15 cellular contexts compared by ENCODE assay signal in the genomic region with DNA sequence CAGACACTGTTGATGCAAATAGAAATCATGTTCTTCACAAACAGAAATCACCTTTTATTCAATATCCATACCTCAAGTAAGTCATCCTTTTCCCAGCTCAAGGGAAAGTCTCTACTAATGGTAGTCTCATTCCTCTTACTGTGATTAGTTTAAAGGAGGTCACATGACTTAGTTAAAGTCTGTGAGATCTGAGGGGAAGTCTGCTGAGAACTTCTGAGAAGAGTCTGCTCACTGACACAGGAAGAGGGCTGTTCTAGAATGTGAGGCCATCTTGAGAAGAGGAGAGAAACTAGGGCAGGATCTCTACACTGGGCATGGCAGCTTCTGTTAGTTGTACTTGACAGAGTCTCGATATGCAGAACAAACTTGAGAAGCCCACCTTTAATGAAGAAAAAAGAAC.
"Had no signal": no experiment of that assay in that cellular context is flagged by ENCODE, and none has a peak within 500 bp of the region (broad histone marks: within the 10 kb centered on the region; RNA-seq: fewer than 3 reads in every experiment).

No MANE protein-coding gene starts in this region.

- H3K4me1 ChIP-seq: ascending aorta, breast epithelium had no signal

- H3K27me3 Mint-ChIP-seq: natural killer cell treated with Interleukin-12 subunit alpha and Interleukin-12 subunit beta and Interleukin-15 and Interleukin-18, amount 100 ng/mL, for 72 hours had no signal

- H3K4me3 ChIP-seq: ascending aorta, breast epithelium had no signal

- H3K4me3 Mint-ChIP-seq: natural killer cell treated with Interleukin-12 subunit alpha and Interleukin-12 subunit beta and Interleukin-15 and Interleukin-18, amount 100 ng/mL, for 72 hours; T-helper 1 cell treated with Interleukin-12 subunit alpha and Interleukin-12 subunit beta and Interleukin-4 antibody, amounts not matched to agents 30 μg/mL and 1 μg/mL, for 36 hours had no signal

- DNase-seq: activated CD4-positive, alpha-beta T cell treated with anti-CD3 and anti-CD28 coated beads for 48 hours; cerebellar nuclear complex; effector CD8-positive, alpha-beta T cell; foreskin fibroblast; hippocampal formation; kidney glomerular epithelial cell; left ventricle myocardium superior; mesenchymal stem cell; retina; stimulated activated naive CD4-positive, alpha-beta T cell; trophoblast cell had no signal

- ATAC-seq: left ventricle myocardium superior; natural killer cell treated with Interleukin-12 subunit alpha and Interleukin-12 subunit beta and Interleukin-15 and Interleukin-18, amount 100 ng/mL, for 72 hours had no signal

- H3K36me3 ChIP-seq: ascending aorta, breast epithelium had no signal

- H3K27ac ChIP-seq: ascending aorta, breast epithelium had no signal

- H3K27ac Mint-ChIP-seq: natural killer cell treated with Interleukin-12 subunit alpha and Interleukin-12 subunit beta and Interleukin-15 and Interleukin-18, amount 100 ng/mL, for 72 hours; T-helper 1 cell treated with Interleukin-12 subunit alpha and Interleukin-12 subunit beta and Interleukin-4 antibody, amounts not matched to agents 30 μg/mL and 1 μg/mL, for 36 hours had no signal

- H3K27me3 ChIP-seq: ascending aorta, breast epithelium had no signal

- H3K9me3 ChIP-seq: ascending aorta had no signal
